Comparison of ENCODE assay signal across 17 cellular contexts in the genomic region with DNA sequence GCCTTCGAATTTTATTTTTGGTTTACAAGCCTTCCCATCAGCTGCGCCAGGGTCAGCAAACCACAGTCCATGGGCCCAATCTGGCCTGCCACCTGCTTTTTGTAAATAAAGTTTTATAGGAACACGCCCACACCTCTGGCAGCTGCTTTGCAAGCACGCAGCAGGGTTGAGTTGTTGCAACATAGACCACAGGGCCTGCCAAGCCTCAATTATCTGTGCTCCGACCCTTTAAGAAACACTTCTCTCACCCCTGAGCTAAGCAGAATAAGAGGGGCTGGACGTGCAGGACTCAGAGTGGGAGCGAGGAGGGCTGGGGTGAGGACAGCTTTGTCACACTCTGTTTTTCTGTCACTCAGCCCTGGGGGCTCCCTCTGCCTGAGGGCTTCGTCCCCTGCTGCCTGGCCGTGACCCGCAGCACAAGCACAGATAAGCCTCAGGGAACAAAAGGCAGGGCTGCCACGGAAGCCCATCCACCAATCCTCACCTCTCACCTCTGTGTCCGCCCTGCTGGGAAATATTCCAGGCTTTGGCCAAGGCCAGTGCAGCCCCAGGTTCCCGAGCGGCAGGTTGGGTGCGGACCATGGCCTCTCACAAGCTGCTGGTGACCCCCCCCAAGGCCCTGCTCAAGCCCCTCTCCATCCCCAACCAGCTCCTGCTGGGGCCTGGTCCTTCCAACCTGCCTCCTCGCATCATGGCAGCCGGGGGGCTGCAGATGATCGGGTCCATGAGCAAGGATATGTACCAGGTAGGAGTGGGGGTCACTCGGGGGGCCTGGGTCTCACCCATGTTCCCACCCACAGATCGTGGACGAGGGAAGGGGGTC. TPM values are rescaled to one million over a fixed set of nuclear protein-coding genes. Genes with fewer than 3 reads are reported as not detected.
DNase-seq lines count a peak whose midpoint lies in the region; ATAC-seq and TF ChIP-seq lines count a peak whose summit lies in the region.
"Had no signal": no experiment of that assay in that cellular context is flagged by ENCODE, and none has a peak within 500 bp of the region (broad histone marks: within the 10 kb centered on the region; RNA-seq: fewer than 3 reads in every experiment).

Gene AGXT (plus strand): TSS at position 539 of the 823 bp plus-strand sequence. CDS start 42 bp downstream, at position 581.

- no peak for TF ChIP-seq CTCF in AG09309 (IDR thresholded peaks at IDR 0.05; ENCODE audit: control insufficient read depth, insufficient read depth, low read depth, low read length, missing control alignments)
- TF ChIP-seq CTCF in foreskin fibroblast (IDR thresholded peaks at IDR 0.05; ENCODE audit: low read depth, low read length), result no peak

- no peak for ATAC-seq in GM18519 (IDR thresholded peaks at IDR 0.05; ENCODE audit: low FRiP score, unreplicated experiment)
- ATAC-seq in GM18907 (IDR thresholded peaks at IDR 0.05; ENCODE audit: unreplicated experiment), result no peak
- ATAC-seq: activated T-helper 17 cell treated with anti-CD3 and anti-CD28 coated beads, Interleukin-2, amount 50 U/mL, for 72 hours had no signal

- H3K4me3 ChIP-seq in AG09309 (ENCODE audit: control insufficient read depth, low read depth, low read length) (no peak within 1 kb of the TSS), foreskin fibroblast (ENCODE audit: low read depth in 1 of 2, low read length in 2 of 2) (no peak within 1 kb of the TSS)
- H3K4me3 ChIP-seq: esophagus squamous epithelium, vagina had no signal

- DNase-seq in AG09309 (ENCODE audit: low read depth), result peak; percentile 3
- DNase-seq in LHCN-M2 (ENCODE audit: low read depth), result peak; percentile 15
- peak; percentile 11 for DNase-seq in OCI-M1 (lab: John Stamatoyannopoulos, UW)
- peak; percentile 17 to 54 for DNase-seq in foreskin fibroblast
- no peak for DNase-seq in COLO829 (ENCODE audit: low spot score)
- DNase-seq in midbrain (lab: John Stamatoyannopoulos, UW), result no peak
- DNase-seq: activated CD4-positive, alpha-beta T cell treated with anti-CD3 and anti-CD28 coated beads for 1 hour; central memory CD4-positive, alpha-beta T cell; esophagus squamous epithelium; NCI-H2107 had no signal

RNA-seq across cellular contexts. Expression of gene AGXT, which starts in this region (rescaled TPM):
- not detected in 2 replicates for total RNA-seq in LHCN-M2 (2014; rRNA removed)
- polyA plus RNA-seq in LHCN-M2 (2012), result not detected
- total RNA-seq: activated T-helper 17 cell treated with anti-CD3 and anti-CD28 coated beads, Interleukin-2, amount 50 U/mL, for 72 hours; esophagus squamous epithelium; Right ventricle myocardium inferior; vagina had no signal
- polyA plus RNA-seq: keratinocyte, neural cell had no signal

Comparison
In these comparisons a context has a peak if more than half of its experiments do, and no peak if none do; other contexts are left out.
1. Peak in DNase-seq in LHCN-M2; RNA of the gene not detected or under 1 TPM.
2. DNase-seq: peak in AG09309 (single experiment), OCI-M1 (single experiment) and foreskin fibroblast (2 of 2); none in COLO829 (single experiment) and midbrain (single experiment).